20 cellular contexts compared by ENCODE assay signal in genomic region chr21:41832230-41833137, GRCh38. TPM values are rescaled to one million over a fixed set of nuclear protein-coding genes. Genes with fewer than 3 reads are reported as not detected.
DNase-seq lines count a peak whose midpoint lies in the region; ATAC-seq, FAIRE-seq and TF ChIP-seq lines count a peak whose summit lies in the region.
"Had no signal": no experiment of that assay in that cellular context is flagged by ENCODE, and none has a peak within 500 bp of the region (broad histone marks: within the 10 kb centered on the region; RNA-seq: fewer than 3 reads in every experiment).

No MANE protein-coding gene starts in this region.

- H3K9me3 Mint-ChIP-seq in activated naive CD4-positive, alpha-beta T cell treated with anti-CD3 and anti-CD28 coated beads, Interleukin-2, amount 10 ng/mL, durations not matched to agents 7 days and 5 days = no peaks in the 10 kb centered on the region
- H3K9me3 Mint-ChIP-seq in stimulated activated memory B cell treated with anti-CD40 and anti-IgM and Interleukin-4, amounts not matched to agents 10 μg/mL and 1 μg/mL and 100 μg/mL, for 72 hours = no peaks in the 10 kb centered on the region
- H3K9me3 Mint-ChIP-seq: activated T-helper 1 cell treated with anti-CD3 and anti-CD28 coated beads, Interleukin-12 subunit alpha, Interleukin-12 subunit beta, Interleukin-2, Interleukin-4 antibody, amounts not matched to agents 30 ng/mL and 10 ng/mL and 1 ng/mL, durations not matched to agents 14 hours and 24 hours and 36 hours; natural killer cell treated with Interleukin-12 subunit alpha and Interleukin-12 subunit beta and Interleukin-15 and Interleukin-18, amount 100 ng/mL, for 72 hours had no signal

- H3K36me3 Mint-ChIP-seq in activated naive CD4-positive, alpha-beta T cell treated with anti-CD3 and anti-CD28 coated beads, Interleukin-2, amount 10 ng/mL, durations not matched to agents 7 days and 5 days = peaks cover 10% of the 10 kb centered on the region
- peaks cover 22% of the 10 kb centered on the region for H3K36me3 Mint-ChIP-seq in stimulated activated memory B cell treated with anti-CD40 and anti-IgM and Interleukin-4, amounts not matched to agents 10 μg/mL and 1 μg/mL and 100 μg/mL, for 72 hours
- H3K36me3 Mint-ChIP-seq: natural killer cell treated with Interleukin-12 subunit alpha and Interleukin-12 subunit beta and Interleukin-15 and Interleukin-18, amount 100 ng/mL, for 72 hours had no signal

- no peak overlapping the region for H3K27ac Mint-ChIP-seq in activated naive CD4-positive, alpha-beta T cell treated with anti-CD3 and anti-CD28 coated beads, Interleukin-2, amount 10 ng/mL, durations not matched to agents 7 days and 5 days
- H3K27ac Mint-ChIP-seq in stimulated activated memory B cell treated with anti-CD40 and anti-IgM and Interleukin-4, amounts not matched to agents 10 μg/mL and 1 μg/mL and 100 μg/mL, for 72 hours = peak overlapping the region; percentile 62
- H3K27ac Mint-ChIP-seq: activated T-helper 1 cell treated with anti-CD3 and anti-CD28 coated beads, Interleukin-12 subunit alpha, Interleukin-12 subunit beta, Interleukin-2, Interleukin-4 antibody, amounts not matched to agents 30 ng/mL and 10 ng/mL and 1 ng/mL, durations not matched to agents 14 hours and 24 hours and 36 hours; natural killer cell treated with Interleukin-12 subunit alpha and Interleukin-12 subunit beta and Interleukin-15 and Interleukin-18, amount 100 ng/mL, for 72 hours had no signal

- ATAC-seq in stimulated activated memory B cell treated with anti-CD40 and anti-IgM and Interleukin-4, amounts not matched to agents 10 μg/mL and 1 μg/mL and 100 μg/mL, for 72 hours = no peak
- ATAC-seq: natural killer cell treated with Interleukin-12 subunit alpha and Interleukin-12 subunit beta and Interleukin-15 and Interleukin-18, amount 100 ng/mL, for 72 hours had no signal

- H3K4me1 ChIP-seq in tibial nerve = no peaks in the 10 kb centered on the region
- H3K4me1 ChIP-seq: prostate gland had no signal

- H3K4me3 ChIP-seq in epithelial cell of esophagus (ENCODE audit: low read length) = no peak overlapping the region
- no peak overlapping the region for H3K4me3 ChIP-seq in tibial nerve
- H3K4me3 ChIP-seq in brain microvascular endothelial cell (ENCODE audit: low read depth, low read length) = no peak overlapping the region
- H3K4me3 ChIP-seq: prostate gland, thoracic aorta had no signal

- H3K27me3 ChIP-seq in tibial nerve = no peaks in the 10 kb centered on the region
- no peaks in the 10 kb centered on the region for H3K27me3 ChIP-seq in brain microvascular endothelial cell (replicated peaks)

- H3K27me3 Mint-ChIP-seq in activated naive CD4-positive, alpha-beta T cell treated with anti-CD3 and anti-CD28 coated beads, Interleukin-2, amount 10 ng/mL, durations not matched to agents 7 days and 5 days = no peaks in the 10 kb centered on the region
- H3K27me3 Mint-ChIP-seq in stimulated activated memory B cell treated with anti-CD40 and anti-IgM and Interleukin-4, amounts not matched to agents 10 μg/mL and 1 μg/mL and 100 μg/mL, for 72 hours = no peaks in the 10 kb centered on the region
- H3K27me3 Mint-ChIP-seq: natural killer cell treated with Interleukin-12 subunit alpha and Interleukin-12 subunit beta and Interleukin-15 and Interleukin-18, amount 100 ng/mL, for 72 hours had no signal

- 90 to 94% methylated on average over 15 to 17 of the region's 17 CpGs for WGBS in tibial nerve, 2 donors

- H3K9me3 ChIP-seq in tibial nerve = no peaks in the 10 kb centered on the region
- H3K9me3 ChIP-seq: prostate gland, thoracic aorta had no signal

- H3K27ac ChIP-seq in tibial nerve (no peak overlapping the region), brain microvascular endothelial cell (no peak overlapping the region)
- H3K27ac ChIP-seq: prostate gland, thoracic aorta had no signal

- no peak for TF ChIP-seq EP300 in tibial nerve (IDR thresholded peaks at IDR 0.05)

- in situ Hi-C loops in brain microvascular endothelial cell (cut with HindIII; ENCODE audit: low pct_ligation_motif_present, low sequenced_read_pairs) = no loop called here

- peaks cover 2% of the 10 kb centered on the region for H3K4me1 Mint-ChIP-seq in activated naive CD4-positive, alpha-beta T cell treated with anti-CD3 and anti-CD28 coated beads, Interleukin-2, amount 10 ng/mL, durations not matched to agents 7 days and 5 days
- peaks cover 29% of the 10 kb centered on the region for H3K4me1 Mint-ChIP-seq in stimulated activated memory B cell treated with anti-CD40 and anti-IgM and Interleukin-4, amounts not matched to agents 10 μg/mL and 1 μg/mL and 100 μg/mL, for 72 hours

- no peak for FAIRE-seq in frontal cortex (lab: Jason Lieb, UNC)
- FAIRE-seq: A204.1 had no signal

- H3K4me3 Mint-ChIP-seq in activated naive CD4-positive, alpha-beta T cell treated with anti-CD3 and anti-CD28 coated beads, Interleukin-2, amount 10 ng/mL, durations not matched to agents 7 days and 5 days = no peak overlapping the region
- no peak overlapping the region for H3K4me3 Mint-ChIP-seq in stimulated activated memory B cell treated with anti-CD40 and anti-IgM and Interleukin-4, amounts not matched to agents 10 μg/mL and 1 μg/mL and 100 μg/mL, for 72 hours
- H3K4me3 Mint-ChIP-seq: activated T-helper 1 cell treated with anti-CD3 and anti-CD28 coated beads, Interleukin-12 subunit alpha, Interleukin-12 subunit beta, Interleukin-2, Interleukin-4 antibody, amounts not matched to agents 30 ng/mL and 10 ng/mL and 1 ng/mL, durations not matched to agents 14 hours and 24 hours and 36 hours; natural killer cell treated with Interleukin-12 subunit alpha and Interleukin-12 subunit beta and Interleukin-15 and Interleukin-18, amount 100 ng/mL, for 72 hours had no signal

- CTCF ChIA-PET in activated naive CD4-positive, alpha-beta T cell treated with anti-CD3 and anti-CD28 coated beads, Interleukin-2, amount 10 ng/mL, durations not matched to agents 7 days and 5 days (lab: Charles Lee) = no interaction called here

- TF ChIP-seq CTCF in epithelial cell of esophagus (IDR thresholded peaks at IDR 0.05; ENCODE audit: insufficient read depth, low read depth, low read length, missing control alignments) = no peak
- TF ChIP-seq CTCF in tibial nerve (IDR thresholded peaks at IDR 0.05) = no peak
- no peak for TF ChIP-seq CTCF in brain microvascular endothelial cell (IDR thresholded peaks at IDR 0.05; ENCODE audit: low read depth, low read length, missing control alignments)

- TF ChIP-seq POLR2A in tibial nerve (IDR thresholded peaks at IDR 0.05) = no peak

- DNase-seq in activated naive CD4-positive, alpha-beta T cell treated with anti-CD3 and anti-CD28 coated beads, Interleukin-2, amount 10 ng/mL, durations not matched to agents 7 days and 5 days = peak; percentile 19
- DNase-seq in activated naive CD4-positive, alpha-beta T cell treated with Interleukin-2 at 50 U/mL for 16 hours = no peak
- DNase-seq in NCI-H510A treated with DMSO at 0.1 percent for 48 hours (lab: John Stamatoyannopoulos, UW) = peak; percentile 48
- peak; percentile 27 for DNase-seq in epithelial cell of esophagus (ENCODE audit: low read depth)
- DNase-seq in frontal cortex (ENCODE audit: low spot score in 2 of 2) = no peak
- no peak for DNase-seq in tibial nerve (ENCODE audit: low spot score in 2 of 2)
- no peak for DNase-seq in brain microvascular endothelial cell
- DNase-seq: activated CD4-positive, CD25-positive, alpha-beta regulatory T cell; C1 segment of cervical spinal cord; GF-D8; mammary epithelial cell; NCI-H1694 treated with DMSO at 0.1 percent for 48 hours; NCI-H226; SHP77 treated with DMSO at 0.1 percent for 48 hours had no signal

- H3K36me3 ChIP-seq in tibial nerve = peaks cover 0 to 73% (median 3%) of the 10 kb centered on the region in 3 donors
- peaks cover 5% of the 10 kb centered on the region for H3K36me3 ChIP-seq in brain microvascular endothelial cell (replicated peaks)
- H3K36me3 ChIP-seq: prostate gland had no signal

RNA-seq across cellular contexts. Expression of gene PRDM15, which starts 46.7 kb away (rescaled TPM):
- total RNA-seq in frontal cortex = 6.9 TPM
- total RNA-seq in tibial nerve = 10 to 100 TPM; 11.8 to 33.7 (median 18.5) TPM

Comparison
In these comparisons a context has a peak if more than half of its experiments do, and no peak if none do; other contexts are left out.
1. DNase-seq: peak in activated naive CD4-positive, alpha-beta T cell treated with anti-CD3 and anti-CD28 coated beads, Interleukin-2, amount 10 ng/mL, durations not matched to agents 7 days and 5 days (single experiment), NCI-H510A treated with DMSO at 0.1 percent for 48 hours (single experiment) and epithelial cell of esophagus (single experiment); none in activated naive CD4-positive, alpha-beta T cell treated with Interleukin-2 at 50 U/mL for 16 hours (single experiment), frontal cortex (0 of 2), tibial nerve (0 of 2) and brain microvascular endothelial cell (single experiment).